In genomic region chr12:48812389-48812788, GRCh38 we compare ENCODE assay signal across 15 cellular contexts. TPM values are rescaled to one million over a fixed set of nuclear protein-coding genes. Genes with fewer than 3 reads are reported as not detected.
DNase-seq lines count a peak whose midpoint lies in the region; ATAC-seq, FAIRE-seq and TF ChIP-seq lines count a peak whose summit lies in the region.
"Had no signal": no experiment of that assay in that cellular context is flagged by ENCODE, and none has a peak within 500 bp of the region (broad histone marks: within the 10 kb centered on the region; RNA-seq: fewer than 3 reads in every experiment).

No MANE protein-coding gene starts in this region.

- TF ChIP-seq EP300 in HepG2 (IDR thresholded peaks at IDR 0.05; ENCODE audit: low read depth in 2 of 2, low read length in 2 of 2) (no peak), HepG2 (CRISPR knock-in tag; IDR thresholded peaks at IDR 0.05; ENCODE audit: borderline replicate concordance) (no peak)

- no peak overlapping the region for H3K4me3 ChIP-seq in HepG2 (replicated peaks in 1 of 3; ENCODE audit: insufficient read depth in 1 of 3, low read depth in 2 of 3, low read length in 3 of 3)
- H3K4me3 ChIP-seq in right lobe of liver: no peak overlapping the region
- H3K4me3 ChIP-seq in naive thymus-derived CD4-positive, alpha-beta T cell (ENCODE audit: low read length): no peak overlapping the region
- no peak overlapping the region for H3K4me3 ChIP-seq in vagina
- H3K4me3 ChIP-seq: esophagus squamous epithelium, upper lobe of right lung had no signal

- no peak for DNase-seq in HepG2 (ENCODE audit: low spot score)
- DNase-seq in right lobe of liver: no peak
- no peak for DNase-seq in central memory CD8-positive, alpha-beta T cell (ENCODE audit: low spot score in 2 of 2)
- no peak for DNase-seq in naive thymus-derived CD4-positive, alpha-beta T cell
- DNase-seq in vagina (ENCODE audit: extremely low spot score in 2 of 2): no peak
- DNase-seq: esophagus squamous epithelium, hippocampal formation, left cardiac atrium, right cardiac atrium, T1000, upper lobe of right lung had no signal

- H3K27me3 ChIP-seq in HepG2 (ENCODE audit: control insufficient read depth in 1 of 2, insufficient read depth in 2 of 2, low read length in 2 of 2): peaks cover 5 to 37% of the 10 kb centered on the region in 2 experiments
- H3K27me3 ChIP-seq in right lobe of liver: peaks cover 0 to 7% of the 10 kb centered on the region in 2 donors
- H3K27me3 ChIP-seq in naive thymus-derived CD4-positive, alpha-beta T cell (ENCODE audit: control insufficient read depth in 2 of 2, insufficient read depth in 2 of 2, low read length in 2 of 2): no peaks in the 10 kb centered on the region
- no peaks in the 10 kb centered on the region for H3K27me3 ChIP-seq in vagina
- H3K27me3 ChIP-seq: esophagus squamous epithelium, upper lobe of right lung had no signal

- TF ChIP-seq CTCF in HepG2 (CRISPR knock-in tag; IDR thresholded peaks at IDR 0.05) (no peak), right lobe of liver (IDR thresholded peaks at IDR 0.05) (no peak), vagina (IDR thresholded peaks at IDR 0.05) (no peak)

- H3K9ac ChIP-seq in HepG2 (ENCODE audit: insufficient read depth, low read depth, low read length): no peak overlapping the region

- H3K27ac Mint-ChIP-seq in central memory CD8-positive, alpha-beta T cell (ENCODE audit: low read depth): peak overlapping the region; percentile 50
- peak overlapping the region in 6 of 9 donors; percentile 9 to 67 (median 42) for H3K27ac Mint-ChIP-seq in naive thymus-derived CD4-positive, alpha-beta T cell

- no peak overlapping the region for H3K4me2 ChIP-seq in HepG2 (ENCODE audit: low read depth, low read length)

- BruUV-seq in HepG2 (replicated peaks; lab: Mats Ljungman, UMichigan): no TSS peak

- H3K36me3 Mint-ChIP-seq in central memory CD8-positive, alpha-beta T cell (ENCODE audit: insufficient read depth): peaks cover 2% of the 10 kb centered on the region
- H3K36me3 Mint-ChIP-seq in naive thymus-derived CD4-positive, alpha-beta T cell: peaks cover 0 to 3% (median 0%) of the 10 kb centered on the region in 5 donors

- H3K4me3 Mint-ChIP-seq in central memory CD8-positive, alpha-beta T cell: peak overlapping the region; percentile 8
- peak overlapping the region in 7 of 10 donors; percentile 3 to 81 (median 46) for H3K4me3 Mint-ChIP-seq in naive thymus-derived CD4-positive, alpha-beta T cell

- FAIRE-seq in HepG2 (lab: Jason Lieb, UNC): no peak

- TF ChIP-seq POLR2A in HepG2 (IDR thresholded peaks at IDR 0.05; ENCODE audit: insufficient read depth in 1 of 2, low read depth in 2 of 2, low read length in 2 of 2): no peak
- no peak for TF ChIP-seq POLR2A in right lobe of liver (IDR thresholded peaks at IDR 0.05)
- TF ChIP-seq POLR2A in vagina (IDR thresholded peaks at IDR 0.05): no peak

- ATAC-seq in HepG2 (no peak), right lobe of liver (no peak), GM18867 (IDR thresholded peaks at IDR 0.05; ENCODE audit: unreplicated experiment) (no peak), HG03457 (IDR thresholded peaks at IDR 0.05; ENCODE audit: unreplicated experiment) (no peak), HG03520 (IDR thresholded peaks at IDR 0.05; ENCODE audit: unreplicated experiment) (no peak)
- no peak for ATAC-seq in central memory CD8-positive, alpha-beta T cell (replicated peaks; ENCODE audit: extremely low read depth, poor library complexity, severe bottlenecking)
- ATAC-seq in naive thymus-derived CD4-positive, alpha-beta T cell: no peak
- ATAC-seq: left cardiac atrium, right cardiac atrium, upper lobe of right lung had no signal

- H3K27ac ChIP-seq in HepG2 (ENCODE audit: extremely low read length, insufficient read depth, low read length) (no peak overlapping the region), right lobe of liver (no peak overlapping the region), vagina (peak overlapping the region; percentile 95)
- H3K27ac ChIP-seq in naive thymus-derived CD4-positive, alpha-beta T cell (ENCODE audit: low read depth, low read length): no peak overlapping the region
- H3K27ac ChIP-seq: upper lobe of right lung had no signal

- 0 out of 2 replicates have a peak, but pooled peaks cover 3% of the 10 kb centered on the region for H4K20me1 ChIP-seq in HepG2 (ENCODE audit: insufficient read depth, low read length)

- peaks cover 41% of the 10 kb centered on the region for H3K4me1 Mint-ChIP-seq in central memory CD8-positive, alpha-beta T cell
- peaks cover 18 to 28% (median 21%) of the 10 kb centered on the region in 7 donors for H3K4me1 Mint-ChIP-seq in naive thymus-derived CD4-positive, alpha-beta T cell

- POLR2A ChIA-PET in HepG2 (lab: Yijun Ruan, JAX): interaction anchor here (2.5 kb wide), 1 partner anchor 23 kb away, joined by 11 read pairs; the partner anchor contains the start of gene ADCY6
- POLR2A ChIA-PET in naive thymus-derived CD4-positive, alpha-beta T cell (lab: Charles Lee): no interaction called here

- H3K9me3 Mint-ChIP-seq in central memory CD8-positive, alpha-beta T cell: no peaks in the 10 kb centered on the region
- no peaks in the 10 kb centered on the region for H3K9me3 Mint-ChIP-seq in naive thymus-derived CD4-positive, alpha-beta T cell

- intact Hi-C loops in HepG2 (cut with micrococcal nuclease; ENCODE audit: unreplicated experiment): no loop called here
- intact Hi-C loops in right lobe of liver (cut with DNase I): no loop called here
- intact Hi-C loops in naive thymus-derived CD4-positive, alpha-beta T cell (cut with micrococcal nuclease): no loop called here
- intact Hi-C loops in vagina (cut with DNase I): no loop called here

- CTCF ChIA-PET in HepG2 (lab: Yijun Ruan, JAX; ENCODE audit: low intra/inter-chr PET ratio, low total read pairs): no interaction called here
- CTCF ChIA-PET in naive thymus-derived CD4-positive, alpha-beta T cell (lab: Charles Lee): interaction anchor here (0.6 to 3.3 kb wide), 2 partner anchors 40 to 76 kb away, joined by 5 to 16 read pairs; partner anchors contain the start of gene DDX23

- H2AFZ ChIP-seq in HepG2 (ENCODE audit: low read length): peak overlapping the region; percentile 25

- H3K4me1 ChIP-seq in HepG2 (ENCODE audit: insufficient read depth, low read length) (peaks cover 51% of the 10 kb centered on the region), right lobe of liver (peaks cover 0 to 6% (median 2%) of the 10 kb centered on the region in 4 donors), vagina (peaks cover 62% of the 10 kb centered on the region)
- peaks cover 4 to 12% of the 10 kb centered on the region in 2 donors for H3K4me1 ChIP-seq in naive thymus-derived CD4-positive, alpha-beta T cell (ENCODE audit: control insufficient read depth in 2 of 2, insufficient read depth in 2 of 2, low read length in 2 of 2)

- 19% methylated on average over 2 of the region's 2 CpGs for WGBS in HepG2 (ENCODE audit: low lambda C conversion rate)
- 100% methylated on average over 2 of the region's 2 CpGs for WGBS in right lobe of liver (ENCODE audit: insufficient coverage, low coverage, low lambda C conversion rate, missing lambda C conversion rate)

- H3K27me3 Mint-ChIP-seq in central memory CD8-positive, alpha-beta T cell: no peaks in the 10 kb centered on the region
- H3K27me3 Mint-ChIP-seq in naive thymus-derived CD4-positive, alpha-beta T cell: peaks cover 0 to 12% (median 5%) of the 10 kb centered on the region in 5 donors

- H3K79me2 ChIP-seq in HepG2 (ENCODE audit: insufficient read depth, low read length): no peaks in the 10 kb centered on the region

- in situ Hi-C loops in HepG2 (cut with HindIII; ENCODE audit: extremely low pct_ligation_motif_present, low pct_unique_long_range_greater_than_20kb): no loop called here

- TF ChIP-seq RAD21 in HepG2 (CRISPR knock-in tag; IDR thresholded peaks at IDR 0.05): no peak

- H3K9me3 ChIP-seq in HepG2 (ENCODE audit: low read length) (no peaks in the 10 kb centered on the region), right lobe of liver (no peaks in the 10 kb centered on the region), vagina (no peaks in the 10 kb centered on the region)
- no peaks in the 10 kb centered on the region for H3K9me3 ChIP-seq in naive thymus-derived CD4-positive, alpha-beta T cell (ENCODE audit: control insufficient read depth in 2 of 3, low read length in 3 of 3)
- H3K9me3 ChIP-seq: esophagus squamous epithelium, upper lobe of right lung had no signal

- H3K36me3 ChIP-seq in HepG2 (replicated peaks in 1 of 2; ENCODE audit: control insufficient read depth in 1 of 2, insufficient read depth in 2 of 2, low read length in 2 of 2): no peaks in the 10 kb centered on the region
- H3K36me3 ChIP-seq in right lobe of liver: no peaks in the 10 kb centered on the region
- no peaks in the 10 kb centered on the region for H3K36me3 ChIP-seq in naive thymus-derived CD4-positive, alpha-beta T cell (ENCODE audit: control insufficient read depth in 2 of 3, insufficient read depth in 3 of 3, low read length in 3 of 3)
- no peaks in the 10 kb centered on the region for H3K36me3 ChIP-seq in vagina
- H3K36me3 ChIP-seq: esophagus squamous epithelium, upper lobe of right lung had no signal

RNA-seq across cellular contexts. Expression of gene CACNB3, which starts 5.9 kb away (rescaled TPM):
- total RNA-seq in HepG2 (2016; rRNA removed; fragmentation: Illumina TruSeq; extraction: Trizol): 0.29 TPM in 1 of 2 replicates, not detected in the other
- not detected in 2 replicates for total RNA-seq in HepG2 (2016; cell fraction: cytosol; rRNA removed; fragmentation: Illumina TruSeq; extraction: Trizol; ENCODE audit: low read depth)
- total RNA-seq in HepG2 (2016; cell fraction: insoluble cytoplasmic fraction; rRNA removed; fragmentation: Illumina TruSeq; extraction: Trizol): 0.24 and 0.25 TPM in 2 replicates
- 0.31 and 0.48 TPM in 2 replicates for total RNA-seq in HepG2 (2016; cell fraction: membrane; rRNA removed; fragmentation: Illumina TruSeq; extraction: Trizol)
- 0.16 TPM in 1 of 2 replicates, not detected in the other for total RNA-seq in HepG2 (2016; cell fraction: nucleus; rRNA removed; fragmentation: Illumina TruSeq; extraction: Trizol)
- 0.54 and 0.88 TPM in 2 replicates for polyA plus RNA-seq in HepG2 (2011; rRNA removed)
- polyA plus RNA-seq in HepG2 (2011; cell fraction: cytosol; rRNA removed): 0.27 and 0.38 TPM in 2 replicates
- 1.9 and 2.8 TPM in 2 replicates for polyA plus RNA-seq in HepG2 (2011; cell fraction: nucleus; rRNA removed)
- polyA plus RNA-seq in HepG2 (2012): 0.31 and 0.96 TPM in 2 replicates
- 0.18 and 0.26 TPM in 2 replicates for polyA plus RNA-seq in HepG2 (2016; cell fraction: cytosol; fragmentation: Illumina TruSeq; extraction: Trizol; ENCODE audit: low read depth)
- polyA plus RNA-seq in HepG2 (2016; cell fraction: insoluble cytoplasmic fraction; fragmentation: Illumina TruSeq; extraction: Trizol; ENCODE audit: low read depth): 0.09 and 0.19 TPM in 2 replicates
- polyA plus RNA-seq in HepG2 (2016; cell fraction: membrane; fragmentation: Illumina TruSeq; extraction: Trizol; ENCODE audit: low read depth): 0.48 TPM in 1 of 2 replicates, not detected in the other
- 1.0 and 1.1 TPM in 2 replicates for polyA plus RNA-seq in HepG2 (2016; cell fraction: nucleus; fragmentation: Illumina TruSeq; extraction: Trizol; ENCODE audit: insufficient read depth, low read depth)
- 0.36 and 23.6 TPM in 2 replicates for polyA minus RNA-seq in HepG2 (2011; rRNA and poly(A)+ RNA removed; ENCODE audit: low replicate concordance)
- polyA minus RNA-seq in HepG2 (2011; cell fraction: cytosol; rRNA and poly(A)+ RNA removed): not detected in 2 replicates
- 0.87 and 1.2 TPM in 2 replicates for polyA minus RNA-seq in HepG2 (2011; cell fraction: nucleus; rRNA and poly(A)+ RNA removed)
- total RNA-seq in right lobe of liver: 1 to 10 TPM in 4 of 6 experiments, under 1 TPM in 2; 0.62 to 2.1 (median 1.2) TPM
- total RNA-seq in naive thymus-derived CD4-positive, alpha-beta T cell: 10 to 100 TPM in 1 of 5 experiments, 1 to 10 TPM in 4; 2.2 to 14.7 (median 5.5) TPM
- 1 to 10 TPM in 1 of 2 donors, under 1 TPM in 1; 0.89 to 1.5 TPM for polyA plus RNA-seq in naive thymus-derived CD4-positive, alpha-beta T cell
- 36.1 TPM for total RNA-seq in vagina

RNA-seq across cellular contexts. Expression of gene ADCY6, which starts 23.5 kb away (rescaled TPM):
- 6.8 and 10.6 TPM in 2 replicates for total RNA-seq in HepG2 (2016; rRNA removed; fragmentation: Illumina TruSeq; extraction: Trizol)
- 1.0 and 1.9 TPM in 2 replicates for total RNA-seq in HepG2 (2016; cell fraction: cytosol; rRNA removed; fragmentation: Illumina TruSeq; extraction: Trizol; ENCODE audit: low read depth)
- 6.2 and 13.4 TPM in 2 replicates for total RNA-seq in HepG2 (2016; cell fraction: insoluble cytoplasmic fraction; rRNA removed; fragmentation: Illumina TruSeq; extraction: Trizol)
- 4.6 and 4.7 TPM in 2 replicates for total RNA-seq in HepG2 (2016; cell fraction: membrane; rRNA removed; fragmentation: Illumina TruSeq; extraction: Trizol)
- 14.5 and 16.8 TPM in 2 replicates for total RNA-seq in HepG2 (2016; cell fraction: nucleus; rRNA removed; fragmentation: Illumina TruSeq; extraction: Trizol)
- 11.8 and 15.4 TPM in 2 replicates for polyA plus RNA-seq in HepG2 (2011; rRNA removed)
- polyA plus RNA-seq in HepG2 (2011; cell fraction: cytosol; rRNA removed): 9.2 and 11.5 TPM in 2 replicates
- 54.8 and 59.8 TPM in 2 replicates for polyA plus RNA-seq in HepG2 (2011; cell fraction: nucleus; rRNA removed)
- 9.1 and 10.5 TPM in 2 replicates for polyA plus RNA-seq in HepG2 (2012)
- polyA plus RNA-seq in HepG2 (2016; cell fraction: cytosol; fragmentation: Illumina TruSeq; extraction: Trizol; ENCODE audit: low read depth): 0.58 and 0.87 TPM in 2 replicates
- polyA plus RNA-seq in HepG2 (2016; cell fraction: insoluble cytoplasmic fraction; fragmentation: Illumina TruSeq; extraction: Trizol; ENCODE audit: low read depth): 4.3 and 5.7 TPM in 2 replicates
- polyA plus RNA-seq in HepG2 (2016; cell fraction: membrane; fragmentation: Illumina TruSeq; extraction: Trizol; ENCODE audit: low read depth): 1.6 and 2.5 TPM in 2 replicates
- polyA plus RNA-seq in HepG2 (2016; cell fraction: nucleus; fragmentation: Illumina TruSeq; extraction: Trizol; ENCODE audit: insufficient read depth, low read depth): 29.2 and 33.7 TPM in 2 replicates
- 48.0 and 70.3 TPM in 2 replicates for polyA minus RNA-seq in HepG2 (2011; rRNA and poly(A)+ RNA removed; ENCODE audit: low replicate concordance)
- 17.7 and 22.5 TPM in 2 replicates for polyA minus RNA-seq in HepG2 (2011; cell fraction: cytosol; rRNA and poly(A)+ RNA removed)
- polyA minus RNA-seq in HepG2 (2011; cell fraction: nucleus; rRNA and poly(A)+ RNA removed): 21.5 and 22.5 TPM in 2 replicates
- 10 to 100 TPM; 10.9 to 21.4 (median 14.4) TPM for total RNA-seq in right lobe of liver
- under 1 TPM in 3 of 5 experiments, not detected in 2; 0.07 to 0.22 (median 0.08) TPM for total RNA-seq in naive thymus-derived CD4-positive, alpha-beta T cell
- not detected for polyA plus RNA-seq in naive thymus-derived CD4-positive, alpha-beta T cell
- total RNA-seq in vagina: 30.0 TPM

RNA-seq across cellular contexts. Expression of gene DDX23, which starts 39.6 kb away (rescaled TPM):
- total RNA-seq in HepG2 (2016; rRNA removed; fragmentation: Illumina TruSeq; extraction: Trizol): 81.5 and 90.0 TPM in 2 replicates
- 13.0 and 13.4 TPM in 2 replicates for total RNA-seq in HepG2 (2016; cell fraction: cytosol; rRNA removed; fragmentation: Illumina TruSeq; extraction: Trizol; ENCODE audit: low read depth)
- 81.4 and 90.7 TPM in 2 replicates for total RNA-seq in HepG2 (2016; cell fraction: insoluble cytoplasmic fraction; rRNA removed; fragmentation: Illumina TruSeq; extraction: Trizol)
- 17.1 and 20.2 TPM in 2 replicates for total RNA-seq in HepG2 (2016; cell fraction: membrane; rRNA removed; fragmentation: Illumina TruSeq; extraction: Trizol)
- 66.5 and 79.7 TPM in 2 replicates for total RNA-seq in HepG2 (2016; cell fraction: nucleus; rRNA removed; fragmentation: Illumina TruSeq; extraction: Trizol)
- 35.7 and 42.2 TPM in 2 replicates for polyA plus RNA-seq in HepG2 (2011; rRNA removed)
- polyA plus RNA-seq in HepG2 (2011; cell fraction: cytosol; rRNA removed): 28.4 and 30.1 TPM in 2 replicates
- 114 and 128 TPM in 2 replicates for polyA plus RNA-seq in HepG2 (2011; cell fraction: nucleus; rRNA removed)
- polyA plus RNA-seq in HepG2 (2012): 43.8 and 55.5 TPM in 2 replicates
- polyA plus RNA-seq in HepG2 (2016; cell fraction: cytosol; fragmentation: Illumina TruSeq; extraction: Trizol; ENCODE audit: low read depth): 2.6 and 3.7 TPM in 2 replicates
- 62.7 and 67.1 TPM in 2 replicates for polyA plus RNA-seq in HepG2 (2016; cell fraction: insoluble cytoplasmic fraction; fragmentation: Illumina TruSeq; extraction: Trizol; ENCODE audit: low read depth)
- 8.1 and 9.8 TPM in 2 replicates for polyA plus RNA-seq in HepG2 (2016; cell fraction: membrane; fragmentation: Illumina TruSeq; extraction: Trizol; ENCODE audit: low read depth)
- polyA plus RNA-seq in HepG2 (2016; cell fraction: nucleus; fragmentation: Illumina TruSeq; extraction: Trizol; ENCODE audit: insufficient read depth, low read depth): 132 TPM in 2 replicates
- polyA minus RNA-seq in HepG2 (2011; rRNA and poly(A)+ RNA removed; ENCODE audit: low replicate concordance): 29.9 and 100 TPM in 2 replicates
- polyA minus RNA-seq in HepG2 (2011; cell fraction: cytosol; rRNA and poly(A)+ RNA removed): 11.7 and 12.4 TPM in 2 replicates
- 55.9 and 69.0 TPM in 2 replicates for polyA minus RNA-seq in HepG2 (2011; cell fraction: nucleus; rRNA and poly(A)+ RNA removed)
- 10 to 100 TPM; 24.4 to 39.6 (median 31.8) TPM for total RNA-seq in right lobe of liver
- 100 to 1,000 TPM in 3 of 5 experiments, 10 to 100 TPM in 2; 84.0 to 160 (median 127) TPM for total RNA-seq in naive thymus-derived CD4-positive, alpha-beta T cell
- 10 to 100 TPM; 32.8 to 65.6 TPM for polyA plus RNA-seq in naive thymus-derived CD4-positive, alpha-beta T cell
- total RNA-seq in vagina: 57.9 TPM

RNA-seq across cellular contexts. Expression of gene RND1, which starts 53.3 kb away (rescaled TPM):
- total RNA-seq in HepG2 (2016; rRNA removed; fragmentation: Illumina TruSeq; extraction: Trizol) (1.8 and 2.2 TPM in 2 replicates), right lobe of liver (10 to 100 TPM in 5 of 6 experiments, 1 to 10 TPM in 1; 6.4 to 72.8 (median 17.2) TPM), vagina (3.9 TPM)
- 0.88 and 1.9 TPM in 2 replicates for total RNA-seq in HepG2 (2016; cell fraction: cytosol; rRNA removed; fragmentation: Illumina TruSeq; extraction: Trizol; ENCODE audit: low read depth)
- 2.5 and 2.9 TPM in 2 replicates for total RNA-seq in HepG2 (2016; cell fraction: insoluble cytoplasmic fraction; rRNA removed; fragmentation: Illumina TruSeq; extraction: Trizol)
- total RNA-seq in HepG2 (2016; cell fraction: membrane; rRNA removed; fragmentation: Illumina TruSeq; extraction: Trizol): 1.2 and 1.4 TPM in 2 replicates
- total RNA-seq in HepG2 (2016; cell fraction: nucleus; rRNA removed; fragmentation: Illumina TruSeq; extraction: Trizol): 1.9 and 3.0 TPM in 2 replicates
- polyA plus RNA-seq in HepG2 (2011; rRNA removed): 1.9 and 2.8 TPM in 2 replicates
- 1.3 and 2.0 TPM in 2 replicates for polyA plus RNA-seq in HepG2 (2011; cell fraction: cytosol; rRNA removed)
- polyA plus RNA-seq in HepG2 (2011; cell fraction: nucleus; rRNA removed): 1.8 and 1.9 TPM in 2 replicates
- polyA plus RNA-seq in HepG2 (2012): 0.71 and 1.1 TPM in 2 replicates
- polyA plus RNA-seq in HepG2 (2016; cell fraction: cytosol; fragmentation: Illumina TruSeq; extraction: Trizol; ENCODE audit: low read depth): 0.32 and 0.35 TPM in 2 replicates
- 2.7 and 3.6 TPM in 2 replicates for polyA plus RNA-seq in HepG2 (2016; cell fraction: insoluble cytoplasmic fraction; fragmentation: Illumina TruSeq; extraction: Trizol; ENCODE audit: low read depth)
- polyA plus RNA-seq in HepG2 (2016; cell fraction: membrane; fragmentation: Illumina TruSeq; extraction: Trizol; ENCODE audit: low read depth): 0.64 and 0.78 TPM in 2 replicates
- 3.6 and 3.8 TPM in 2 replicates for polyA plus RNA-seq in HepG2 (2016; cell fraction: nucleus; fragmentation: Illumina TruSeq; extraction: Trizol; ENCODE audit: insufficient read depth, low read depth)
- polyA minus RNA-seq in HepG2 (2011; rRNA and poly(A)+ RNA removed; ENCODE audit: low replicate concordance): 1.0 and 2.6 TPM in 2 replicates
- polyA minus RNA-seq in HepG2 (2011; cell fraction: cytosol; rRNA and poly(A)+ RNA removed): 0.59 and 1.2 TPM in 2 replicates
- 0.90 and 3.6 TPM in 2 replicates for polyA minus RNA-seq in HepG2 (2011; cell fraction: nucleus; rRNA and poly(A)+ RNA removed)
- 10 to 100 TPM in 1 of 5 experiments, 1 to 10 TPM in 4; 1.1 to 13.5 (median 2.3) TPM for total RNA-seq in naive thymus-derived CD4-positive, alpha-beta T cell
- under 1 TPM; 0.17 to 0.94 TPM for polyA plus RNA-seq in naive thymus-derived CD4-positive, alpha-beta T cell
- total RNA-seq: myocyte had no signal
